Comparison of ENCODE assay signal across 10 cellular contexts in genomic region chr9:36143242-36143641, GRCh38. TPM values are rescaled to one million over a fixed set of nuclear protein-coding genes. Genes with fewer than 3 reads are reported as not detected.
DNase-seq lines count a peak whose midpoint lies in the region; ATAC-seq and TF ChIP-seq lines count a peak whose summit lies in the region.
"Had no signal": no experiment of that assay in that cellular context is flagged by ENCODE, and none has a peak within 500 bp of the region (broad histone marks: within the 10 kb centered on the region; RNA-seq: fewer than 3 reads in every experiment).

No MANE protein-coding gene starts in this region.

- intact Hi-C loops in esophagus squamous epithelium (cut with DNase I) (no loop called here), ovary (cut with DNase I) (no loop called here)

- no peaks in the 10 kb centered on the region for H3K27me3 Mint-ChIP-seq in T-cell

- peaks cover 5 to 18% (median 11%) of the 10 kb centered on the region in 11 experiments; a peak in 16 of 22 replicates for H3K9me3 ChIP-seq in BLaER1 treated with 17β-estradiol and CSF1 and Interleukin-3, amounts not matched to agents 10 nM and 100 nM (replicated peaks in 1 of 11)
- peaks cover 0 to 4% (median 0%) of the 10 kb centered on the region in 3 donors for H3K9me3 ChIP-seq in esophagus squamous epithelium
- H3K9me3 ChIP-seq in ovary, result no peaks in the 10 kb centered on the region

- WGBS in esophagus squamous epithelium, 2 donors, result 71 to 80% methylated on average over 12 of the region's 13 CpGs
- 81 to 82% (median 82%) methylated on average over 13 of the region's 13 CpGs for WGBS in ovary, 3 donors

- H3K4me1 ChIP-seq in BLaER1 treated with 17β-estradiol and CSF1 and Interleukin-3, amounts not matched to agents 10 nM and 100 nM, result peaks cover 75 to 100% (median 90%) of the 10 kb centered on the region in 10 experiments
- H3K4me1 ChIP-seq in esophagus squamous epithelium (peaks cover 27 to 88% (median 50%) of the 10 kb centered on the region in 3 donors), ovary (ENCODE audit: insufficient read depth) (peaks cover 9% of the 10 kb centered on the region)

- TF ChIP-seq EP300 in ovary (IDR thresholded peaks at IDR 0.05), result no peak

- H3K9ac ChIP-seq in BLaER1 treated with 17β-estradiol and CSF1 and Interleukin-3, amounts not matched to agents 10 nM and 100 nM, result peak overlapping the region; percentile 70 to 81 (median 78)

- no peak for ATAC-seq in T-cell (replicated peaks in 1 of 4)
- no peak for ATAC-seq in HG03135 (IDR thresholded peaks at IDR 0.05; ENCODE audit: unreplicated experiment)
- ATAC-seq: GM23338 had no signal

- H3K4me3 Mint-ChIP-seq in T-cell, result peak overlapping the region; percentile 75 to 88 (median 87)
- H3K4me3 Mint-ChIP-seq: GM23338 had no signal

- H3K36me3 Mint-ChIP-seq in T-cell, result peaks cover 19% of the 10 kb centered on the region

- POLR2A ChIA-PET in T-cell (lab: Charles Lee), result interaction anchor here in 1 of 2 donors (0.7 kb wide), 1 partner anchor 13 kb away, joined by 3 read pairs; no protein-coding TSS in a partner anchor

- no peaks in the 10 kb centered on the region for H3K27me3 ChIP-seq in BLaER1 treated with 17β-estradiol and CSF1 and Interleukin-3, amounts not matched to agents 10 nM and 100 nM
- H3K27me3 ChIP-seq in esophagus squamous epithelium (peaks cover 0 to 3% (median 0%) of the 10 kb centered on the region in 4 donors), ovary (no peaks in the 10 kb centered on the region)

- TF ChIP-seq POLR2A in esophagus squamous epithelium (IDR thresholded peaks at IDR 0.05) (no peak), ovary (IDR thresholded peaks at IDR 0.05) (no peak)

- in situ Hi-C loops in G401 (cut with HindIII; ENCODE audit: low sequenced_read_pairs), result no loop called here

- H3K36me3 ChIP-seq in BLaER1 treated with 17β-estradiol and CSF1 and Interleukin-3, amounts not matched to agents 10 nM and 100 nM, result peaks cover 0 to 47% (median 25%) of the 10 kb centered on the region in 11 experiments; a peak in 18 of 22 replicates
- H3K36me3 ChIP-seq in esophagus squamous epithelium (no peaks in the 10 kb centered on the region), ovary (no peaks in the 10 kb centered on the region)

- CTCF ChIA-PET in T-cell (lab: Charles Lee), result interaction anchor here in 1 of 2 donors (1.2 to 1.6 kb wide), 4 partner anchors 39 to 47 kb away, joined by 3 to 5 read pairs (median 4); partner anchors contain the start of gene CLTA

- DNase-seq in T-cell (no peak), esophagus squamous epithelium (lab: John Stamatoyannopoulos, UW) (no peak), ovary (no peak), NCI-H187 treated with DMSO at 0.1 percent for 48 hours (lab: John Stamatoyannopoulos, UW) (no peak), AG08395 (ENCODE audit: low spot score) (no peak), G401 (ENCODE audit: low spot score) (no peak)
- DNase-seq: activated CD4-positive, CD25-positive, alpha-beta regulatory T cell treated with anti-CD3 and anti-CD28 coated beads, Interleukin-2, amount 50 U/mL, for 72 hours had no signal

- H3K4me2 ChIP-seq in BLaER1 treated with 17β-estradiol and CSF1 and Interleukin-3, amounts not matched to agents 10 nM and 100 nM, result peak overlapping the region; percentile 91 to 100 (median 98)
- H3K4me2 ChIP-seq: GM23338 had no signal

- TF ChIP-seq CTCF in esophagus squamous epithelium (IDR thresholded peaks at IDR 0.05) (no peak), ovary (IDR thresholded peaks at IDR 0.05) (no peak)

- peak overlapping the region in 6 of 10 experiments; percentile 26 to 63 (median 46); a peak in 9 of 20 replicates for H3K4me3 ChIP-seq in BLaER1 treated with 17β-estradiol and CSF1 and Interleukin-3, amounts not matched to agents 10 nM and 100 nM
- peak overlapping the region in 2 of 4 donors; percentile 22 to 54 for H3K4me3 ChIP-seq in esophagus squamous epithelium
- H3K4me3 ChIP-seq in ovary, result no peak overlapping the region
- H3K4me3 ChIP-seq: GM23338 had no signal

- H3K27ac ChIP-seq in BLaER1 treated with 17β-estradiol and CSF1 and Interleukin-3, amounts not matched to agents 10 nM and 100 nM, result peak overlapping the region; percentile 76 to 89 (median 87)
- H3K27ac ChIP-seq in esophagus squamous epithelium, result peak overlapping the region; percentile 71 to 88 (median 82)
- H3K27ac ChIP-seq in ovary, result peak overlapping the region; percentile 33 to 39

- peaks cover 6 to 13% (median 11%) of the 10 kb centered on the region in 3 donors for H3K9me3 Mint-ChIP-seq in T-cell

- peak overlapping the region; percentile 99 for H3K27ac Mint-ChIP-seq in T-cell
- H3K27ac Mint-ChIP-seq: GM23338 had no signal

- peaks cover 0 to 6% (median 0%) of the 10 kb centered on the region in 11 experiments; a peak in 1 of 22 replicates for H4K20me1 ChIP-seq in BLaER1 treated with 17β-estradiol and CSF1 and Interleukin-3, amounts not matched to agents 10 nM and 100 nM

- peaks cover 96 to 98% (median 97%) of the 10 kb centered on the region in 3 donors for H3K4me1 Mint-ChIP-seq in T-cell

RNA-seq across cellular contexts. Expression of gene GLIPR2, which starts 6.7 kb away (rescaled TPM):
- total RNA-seq in T-cell, result 10 to 100 TPM; 25.6 to 37.8 (median 28.7) TPM
- 10 to 100 TPM in 1 of 4 donors, 1 to 10 TPM in 2, under 1 TPM in 1; 0.61 to 13.4 (median 6.0) TPM for total RNA-seq in esophagus squamous epithelium
- total RNA-seq in ovary, result 10 to 100 TPM in 6 of 7 donors, 1 to 10 TPM in 1; 8.3 to 30.9 (median 16.0) TPM
- 10 to 100 TPM; 13.6 to 34.6 TPM for polyA plus RNA-seq in ovary
- 15.0 and 19.8 TPM in 2 replicates for total RNA-seq in G401 (2014; rRNA removed; shearing (Covaris generic))

RNA-seq across cellular contexts. Expression of gene CCIN, which starts 25.9 kb away (rescaled TPM):
- under 1 TPM in 3 of 5 donors, not detected in 2; 0.13 to 0.84 (median 0.68) TPM for total RNA-seq in T-cell
- total RNA-seq in esophagus squamous epithelium, result under 1 TPM in 1 of 4 donors, not detected in 3; 0.13 TPM
- total RNA-seq in ovary, result under 1 TPM in 3 of 7 donors, not detected in 4; 0.15 to 0.28 (median 0.27) TPM
- polyA plus RNA-seq in ovary, result under 1 TPM in 1 of 2 donors, not detected in 1; 0.33 TPM
- 0.62 TPM in 1 of 2 replicates, not detected in the other for total RNA-seq in G401 (2014; rRNA removed; shearing (Covaris generic))
- polyA plus RNA-seq: GM23338 had no signal

RNA-seq across cellular contexts. Expression of gene CLTA, which starts 47.5 kb away (rescaled TPM):
- total RNA-seq in T-cell (10 to 100 TPM; 40.2 to 79.0 (median 70.0) TPM), esophagus squamous epithelium (100 to 1,000 TPM; 165 to 215 (median 167) TPM), ovary (100 to 1,000 TPM; 170 to 223 (median 202) TPM)
- polyA plus RNA-seq in ovary, result 100 to 1,000 TPM; 242 to 243 TPM
- 630 and 665 TPM in 2 replicates for total RNA-seq in G401 (2014; rRNA removed; shearing (Covaris generic))

Comparison
In these comparisons a context has a peak if more than half of its experiments do, and no peak if none do; other contexts are left out.
1. H3K27ac ChIP-seq: peak in every context shown above with its lines; median percentile 87 in BLaER1 treated with 17β-estradiol and CSF1 and Interleukin-3, amounts not matched to agents 10 nM and 100 nM; 82 in esophagus squamous epithelium; 36 in ovary.